Comparison of ENCODE assay signal across 8 cellular contexts in genomic region chr13:29850213-29850898, GRCh38. TPM values are rescaled to one million over a fixed set of nuclear protein-coding genes. Genes with fewer than 3 reads are reported as not detected.
DNase-seq lines count a peak whose midpoint lies in the region; ATAC-seq and TF ChIP-seq lines count a peak whose summit lies in the region.

TSS of gene UBL3 (minus strand) at chr13:29850617. CDS start at chr13:29849538, 1,079 bp downstream.

- H3K27me3 ChIP-seq in mononuclear cell (ENCODE audit: insufficient read depth, low read length) = no peaks in the 10 kb centered on the region

- TF ChIP-seq RAD21 in Ishikawa (IDR thresholded peaks at IDR 0.05; ENCODE audit: low read depth) = no peak

- ATAC-seq in GM21576 (IDR thresholded peaks at IDR 0.05; ENCODE audit: unreplicated experiment) = peak; percentile 80

- H3K4me1 ChIP-seq in mononuclear cell (ENCODE audit: insufficient read depth, low read length) = peaks cover 18% of the 10 kb centered on the region

- DNase-seq in DMS153 (lab: John Stamatoyannopoulos, UW) (peak; percentile 97), OCI-M2 (lab: John Stamatoyannopoulos, UW; ENCODE audit: unreplicated experiment) (peak; percentile 25), activated T-cell treated with anti-CD3 and anti-CD28 coated beads for 4 hours (peak; percentile 91), epithelial cell of prostate (ENCODE audit: low read depth, low spot score) (peak; percentile 90)
- DNase-seq in stimulated activated CD8-positive, alpha-beta memory T cell treated with anti-CD3 and anti-CD28 coated beads, Interleukin-2, amount 100 ng/mL, for 48 hours (ENCODE audit: low read depth in 2 of 2) = peak; percentile 87 to 88

- no peak; the same call in 1 of the 2 replicates for TF ChIP-seq EP300 in Ishikawa (IDR thresholded peaks at IDR 0.05; ENCODE audit: borderline replicate concordance)

- H3K27ac ChIP-seq in epithelial cell of prostate = peak within 1 kb of the TSS; percentile 90

- no peaks in the 10 kb centered on the region for H3K9me3 ChIP-seq in mononuclear cell (ENCODE audit: low read depth, low read length)

- H3K4me3 ChIP-seq in mononuclear cell (ENCODE audit: low read length) = peak within 1 kb of the TSS; percentile 98

TF ChIP-seq in Ishikawa, 13 proteins besides CTCF, POLR2A, EP300 and RAD21:
- peak; percentile 87 for TF ChIP-seq EGR1 (IDR thresholded peaks at IDR 0.05)
- TF ChIP-seq ZBTB7A (IDR thresholded peaks at IDR 0.05; ENCODE audit: low read depth) = no peak
- no peak for TF ChIP-seq USF1 (IDR thresholded peaks at IDR 0.05)
- TF ChIP-seq YY1 (IDR thresholded peaks at IDR 0.05; ENCODE audit: low read depth) = peak; percentile 90
- peak; percentile 87 for TF ChIP-seq CREB1 (IDR thresholded peaks at IDR 0.05; ENCODE audit: low read depth)
- TF ChIP-seq CEBPB (IDR thresholded peaks at IDR 0.05) = no peak
- TF ChIP-seq REST (IDR thresholded peaks at IDR 0.05; ENCODE audit: low read depth) = no peak
- TF ChIP-seq, protein P1, sequence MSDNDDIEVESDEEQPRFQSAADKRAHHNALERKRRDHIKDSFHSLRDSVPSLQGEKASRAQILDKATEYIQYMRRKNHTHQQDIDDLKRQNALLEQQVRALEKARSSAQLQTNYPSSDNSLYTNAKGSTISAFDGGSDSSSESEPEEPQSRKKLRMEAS (IDR thresholded peaks at IDR 0.05) = no peak
- TF ChIP-seq NFIC (IDR thresholded peaks at IDR 0.05) = no peak
- no peak for TF ChIP-seq TEAD4 (IDR thresholded peaks at IDR 0.05)
- TF ChIP-seq TCF12 (IDR thresholded peaks at IDR 0.05; ENCODE audit: low read depth) = no peak
- TF ChIP-seq TAF1 (IDR thresholded peaks at IDR 0.05; ENCODE audit: low read depth) = peak; percentile 77
- TF ChIP-seq FOXM1 (IDR thresholded peaks at IDR 0.05; ENCODE audit: borderline replicate concordance, low read depth) = no peak
TF ChIP-seq in Ishikawa: peak in this region for 4.

RNA-seq across cellular contexts. Expression of gene UBL3, which starts in this region (rescaled TPM):
- 48.2 TPM for total RNA-seq in mononuclear cell

Comparison
In these comparisons a context has a peak if more than half of its experiments do, and no peak if none do; other contexts are left out.
1. Peak in every context shown above with its lines: DNase-seq, ATAC-seq, H3K4me3 ChIP-seq and H3K27ac ChIP-seq.
2. DNase-seq: peak in every context shown above with its lines; median percentile 97 in DMS153; 91 in activated T-cell treated with anti-CD3 and anti-CD28 coated beads for 4 hours; 90 in epithelial cell of prostate; 88 in stimulated activated CD8-positive, alpha-beta memory T cell treated with anti-CD3 and anti-CD28 coated beads, Interleukin-2, amount 100 ng/mL, for 48 hours; 25 in OCI-M2.